27 cellular contexts compared by ENCODE assay signal in genomic region chr20:4699216-4699615, GRCh38. TPM values are rescaled to one million over a fixed set of nuclear protein-coding genes. Genes with fewer than 3 reads are reported as not detected.
DNase-seq lines count a peak whose midpoint lies in the region; ATAC-seq, FAIRE-seq and TF ChIP-seq lines count a peak whose summit lies in the region.
"Had no signal": no experiment of that assay in that cellular context is flagged by ENCODE, and none has a peak within 500 bp of the region (broad histone marks: within the 10 kb centered on the region; RNA-seq: fewer than 3 reads in every experiment).

No MANE protein-coding gene starts in this region.

- H3K79me2 ChIP-seq in K562 (ENCODE audit: control insufficient read depth, insufficient read depth, low read length), result peaks cover 35% of the 10 kb centered on the region

- no peak overlapping the region for H3K4me3 ChIP-seq in right cardiac atrium (ENCODE audit: low read length)
- H3K4me3 ChIP-seq in K562, result no peak overlapping the region
- no peak overlapping the region for H3K4me3 ChIP-seq in endodermal cell (ENCODE audit: low read length)
- H3K4me3 ChIP-seq: A549; BLaER1 treated with 17β-estradiol and CSF1 and Interleukin-3, amounts not matched to agents 10 nM and 100 nM; GM12878; GM23248 had no signal

- H3K36me3 ChIP-seq in K562 (ENCODE audit: control insufficient read depth, insufficient read depth, low read length) (peaks cover 21% of the 10 kb centered on the region; the same call in 2 of the 3 replicates), endodermal cell (ENCODE audit: control insufficient read depth, insufficient read depth, low read length) (no peaks in the 10 kb centered on the region)

- TF ChIP-seq RAD21 in K562 (CRISPR knock-in tag; conservative IDR thresholded peaks at IDR 0.05 in 1 of 2, IDR thresholded peaks at IDR 0.05 in 1 of 2), result no peak

- no peak for TF ChIP-seq EP300 in K562 (IDR thresholded peaks at IDR 0.05; ENCODE audit: low read length)

- peaks cover 10% of the 10 kb centered on the region; the same call in 1 of the 2 replicates for H4K20me1 ChIP-seq in K562 (replicated peaks; ENCODE audit: control insufficient read depth, insufficient read depth, low read length)

- no peaks in the 10 kb centered on the region for H3K27me3 Mint-ChIP-seq in endodermal cell (ENCODE audit: insufficient read depth)
- H3K27me3 Mint-ChIP-seq: CD4-positive, alpha-beta T cell had no signal

- ATAC-seq in right cardiac atrium (peak; percentile 15 to 26), Right ventricle myocardium superior (ENCODE audit: poor library complexity) (no peak), K562 (no peak)
- ATAC-seq: A549, GM12878, HCT116 had no signal

- H3K36me3 Mint-ChIP-seq in endodermal cell (ENCODE audit: low read depth), result peaks cover 6% of the 10 kb centered on the region

- no TSS peak for BruUV-seq in K562 (replicated peaks; lab: Mats Ljungman, UMichigan)

- no peak overlapping the region for H3K27ac Mint-ChIP-seq in endodermal cell
- H3K27ac Mint-ChIP-seq: CD4-positive, alpha-beta T cell; H9 had no signal

- H3K4me1 ChIP-seq in right cardiac atrium (ENCODE audit: control insufficient read depth, insufficient read depth, low read length) (no peaks in the 10 kb centered on the region), K562 (replicated peaks in 1 of 2; ENCODE audit: control insufficient read depth in 2 of 2, insufficient read depth in 2 of 2, low read length in 2 of 2) (no peaks in the 10 kb centered on the region; a peak in 1 of 5 replicates), endodermal cell (ENCODE audit: control insufficient read depth, insufficient read depth, low read length) (peaks cover 2% of the 10 kb centered on the region)
- H3K4me1 ChIP-seq: BE2C had no signal

- no peak for TF ChIP-seq POLR2A in K562 (conservative IDR thresholded peaks at IDR 0.05)

- no peak for FAIRE-seq in K562 (lab: Jason Lieb, UNC)
- FAIRE-seq: D721Med, GM12878, GM19239 had no signal

- CTCF ChIA-PET in K562 (lab: Yijun Ruan, JAX; ENCODE audit: low intra/inter-chr PET ratio), result no interaction called here

- WGBS in right cardiac atrium, result 97% methylated on average over 9 of the region's 9 CpGs
- WGBS in K562 (ENCODE audit: insufficient coverage, low coverage, missing lambda C conversion rate), result 94% methylated on average over 8 of the region's 9 CpGs
- 96 to 100% methylated on average over 2 to 9 of the region's 9 CpGs for WGBS in endodermal cell (ENCODE audit: insufficient coverage in 1 of 2, insufficient read length in 1 of 2), 2 experiments

- no peak overlapping the region for H3K4me3 Mint-ChIP-seq in endodermal cell
- H3K4me3 Mint-ChIP-seq: CD14-positive monocyte; CD4-positive, alpha-beta T cell; CD8-positive, alpha-beta memory T cell; H9 had no signal

- no peaks in the 10 kb centered on the region for H3K9me1 ChIP-seq in K562 (ENCODE audit: control insufficient read depth, insufficient read depth, low read length)

- in situ Hi-C loops in K562 (cut with MboI), result no loop called here

- H3K9ac ChIP-seq in K562 (ENCODE audit: insufficient read depth in 1 of 2, low read depth in 2 of 2, low read length in 2 of 2), result no peak overlapping the region; a peak in 1 of 4 replicates
- H3K9ac ChIP-seq in endodermal cell (ENCODE audit: extremely low read depth, low read length, poor library complexity, severe bottlenecking), result no peak overlapping the region
- H3K9ac ChIP-seq: BLaER1 treated with 17β-estradiol and CSF1 and Interleukin-3, amounts not matched to agents 10 nM and 100 nM; GM23248 had no signal

- intact Hi-C loops in right cardiac atrium (cut with DNase I), result no loop called here
- intact Hi-C loops in Right ventricle myocardium superior (cut with DNase I), result no loop called here
- intact Hi-C loops in K562 (cut with micrococcal nuclease), result no loop called here

- H2AFZ ChIP-seq in K562 (ENCODE audit: low read depth, low read length), result no peak overlapping the region
- H2AFZ ChIP-seq: GM23248 had no signal

- H3K27me3 ChIP-seq in right cardiac atrium (ENCODE audit: control insufficient read depth, insufficient read depth), result no peaks in the 10 kb centered on the region
- H3K27me3 ChIP-seq in K562 (ENCODE audit: control insufficient read depth in 2 of 2, insufficient read depth in 2 of 2, low read length in 2 of 2), result peaks cover 0 to 3% of the 10 kb centered on the region in 2 experiments; a peak in 1 of 5 replicates
- no peaks in the 10 kb centered on the region for H3K27me3 ChIP-seq in endodermal cell (ENCODE audit: control insufficient read depth, insufficient read depth, low read length, poor library complexity, severe bottlenecking)
- H3K27me3 ChIP-seq: BE2C; BLaER1 treated with 17β-estradiol and CSF1 and Interleukin-3, amounts not matched to agents 10 nM and 100 nM had no signal

- DNase-seq in right cardiac atrium (no peak), Right ventricle myocardium superior (no peak), K562 (ENCODE audit: extremely low read depth in 1 of 4, low spot score in 3 of 4) (no peak), endodermal cell (peak; percentile 35), mesenteric fat pad (ENCODE audit: low spot score) (peak; percentile 67), epidermal melanocyte (ENCODE audit: insufficient read length, low spot score) (no peak), NCI-H2107 (lab: John Stamatoyannopoulos, UW) (no peak)
- DNase-seq in central memory CD4-positive, alpha-beta T cell, result no peak
- DNase-seq: 8988T; ACHN; AML-193; BE2C; CD4-positive, alpha-beta T cell; CD8-positive, alpha-beta memory T cell; DMS 273 treated with DMSO at 0.1 percent for 48 hours; DMS79; EL; GDM1; GM23248; H9 had no signal

- H3K9me3 ChIP-seq in right cardiac atrium (ENCODE audit: control insufficient read depth, low read length) (no peaks in the 10 kb centered on the region), K562 (replicated peaks; ENCODE audit: control insufficient read depth, insufficient read depth, low read depth, low read length) (no peaks in the 10 kb centered on the region), endodermal cell (ENCODE audit: control insufficient read depth, low read length) (no peaks in the 10 kb centered on the region)
- H3K9me3 ChIP-seq: A549; BE2C; BLaER1 treated with 17β-estradiol and CSF1 and Interleukin-3, amounts not matched to agents 10 nM and 100 nM had no signal

- no peak for TF ChIP-seq CTCF in K562 (IDR thresholded peaks at IDR 0.05 in 2 of 3, conservative IDR thresholded peaks at IDR 0.05 in 1 of 3; ENCODE audit: insufficient read depth in 2 of 3, low read depth in 1 of 3, low read length in 3 of 3)
- TF ChIP-seq CTCF in endodermal cell (conservative IDR thresholded peaks at IDR 0.05), result no peak

- H3K4me2 ChIP-seq in K562 (ENCODE audit: insufficient read depth, low read length), result no peak overlapping the region
- H3K4me2 ChIP-seq: A549; BLaER1 treated with 17β-estradiol and CSF1 and Interleukin-3, amounts not matched to agents 10 nM and 100 nM had no signal

- H3K27ac ChIP-seq in right cardiac atrium (ENCODE audit: low read length), result no peak overlapping the region
- no peak overlapping the region for H3K27ac ChIP-seq in K562 (ENCODE audit: extremely low read depth, low read depth, low read length)
- no peak overlapping the region for H3K27ac ChIP-seq in endodermal cell (ENCODE audit: low read depth, low read length)
- H3K27ac ChIP-seq: A549; BLaER1 treated with 17β-estradiol and CSF1 and Interleukin-3, amounts not matched to agents 10 nM and 100 nM; GM23248 had no signal

- H3K4me1 Mint-ChIP-seq in endodermal cell, result peaks cover 11% of the 10 kb centered on the region

- POLR2A ChIA-PET in K562 (lab: Yijun Ruan, JAX), result interaction anchor here (1.6 kb wide), 1 partner anchor 11 kb away, joined by 4 read pairs; no protein-coding TSS in a partner anchor

- H3K9me3 Mint-ChIP-seq in endodermal cell, result no peaks in the 10 kb centered on the region
- H3K9me3 Mint-ChIP-seq: CD14-positive monocyte; CD4-positive, alpha-beta T cell; CD8-positive, alpha-beta memory T cell; H9 had no signal

RNA-seq across cellular contexts. Expression of gene PRNP, which starts 13.0 kb away (rescaled TPM):
- total RNA-seq in right cardiac atrium, result 100 to 1,000 TPM; 134 to 195 (median 178) TPM
- 146 TPM for polyA plus RNA-seq in right cardiac atrium
- total RNA-seq in Right ventricle myocardium superior, result 115 TPM
- 21.4 and 25.0 TPM in 2 replicates for total RNA-seq in K562 (2011; cell fraction: chromatin; rRNA removed; ENCODE audit: low replicate concordance)
- total RNA-seq in K562 (2011; cell fraction: nucleolus; rRNA removed), result 34.3 and 42.7 TPM in 2 replicates
- 32.1 and 39.8 TPM in 2 replicates for total RNA-seq in K562 (2011; cell fraction: nucleoplasm; rRNA removed)
- 19.1 and 19.3 TPM in 2 replicates for total RNA-seq in K562 (2014; rRNA removed)
- total RNA-seq in K562 (2014; rRNA removed; fragmentation: Illumina TruSeq; extraction: Trizol), result 23.2 and 25.3 TPM in 2 replicates
- total RNA-seq in K562 (2015; rRNA removed; fragmentation: Illumina TruSeq; extraction: Trizol), result 15.3 and 16.3 TPM in 2 replicates
- 20.6 and 22.0 TPM in 2 replicates for total RNA-seq in K562 (2021)
- 30.4 and 47.9 TPM in 2 replicates for polyA plus RNA-seq in K562 (2011; rRNA removed)
- polyA plus RNA-seq in K562 (2011; cell fraction: cytosol; rRNA removed), result 32.2 and 37.3 TPM in 2 replicates
- 17.5 and 25.7 TPM in 2 replicates for polyA plus RNA-seq in K562 (2011; cell fraction: nucleus; rRNA removed)
- polyA plus RNA-seq in K562 (2012), result 17.7 and 35.2 TPM in 2 replicates
- 26.2 and 30.3 TPM in 2 replicates for polyA plus RNA-seq in K562 (2014; fragmentation: Illumina TruSeq; extraction: Trizol)
- polyA plus RNA-seq in K562 (2014; fragmentation: Nextera tagmentation; extraction: Ambion mirVana), result 1 to 10 TPM; 7.5 to 8.1 TPM
- polyA plus RNA-seq in K562 (2014; rRNA removed), result 24.0 and 25.5 TPM in 2 replicates
- 33.1 and 42.5 TPM in 2 replicates for polyA minus RNA-seq in K562 (2011; rRNA and poly(A)+ RNA removed)
- 17.5 and 28.5 TPM in 2 replicates for polyA minus RNA-seq in K562 (2011; cell fraction: cytosol; rRNA and poly(A)+ RNA removed)
- 5.8 and 15.0 TPM in 2 replicates for polyA minus RNA-seq in K562 (2011; cell fraction: nucleus; rRNA and poly(A)+ RNA removed)
- 10 to 100 TPM in 1 of 2 donors, 1 to 10 TPM in 1; 9.3 to 14.9 TPM for total RNA-seq in endodermal cell
- polyA plus RNA-seq in endodermal cell (2013, experiment 1 of 2), result 12.3 TPM
- polyA plus RNA-seq in endodermal cell (2013, experiment 2 of 2), result 11.2 TPM
- 79.0 TPM for total RNA-seq in mesenteric fat pad

RNA-seq across cellular contexts. Expression of gene PRND, which starts 22.5 kb away (rescaled TPM):
- total RNA-seq in right cardiac atrium, result not detected
- not detected for polyA plus RNA-seq in right cardiac atrium
- not detected for total RNA-seq in Right ventricle myocardium superior
- not detected in 2 replicates for total RNA-seq in K562 (2011; cell fraction: chromatin; rRNA removed; ENCODE audit: low replicate concordance)
- not detected in 2 replicates for total RNA-seq in K562 (2011; cell fraction: nucleolus; rRNA removed)
- total RNA-seq in K562 (2011; cell fraction: nucleoplasm; rRNA removed), result not detected in 2 replicates
- not detected in 2 replicates for total RNA-seq in K562 (2014; rRNA removed)
- total RNA-seq in K562 (2014; rRNA removed; fragmentation: Illumina TruSeq; extraction: Trizol), result not detected in 2 replicates
- total RNA-seq in K562 (2015; rRNA removed; fragmentation: Illumina TruSeq; extraction: Trizol), result not detected in 2 replicates
- not detected in 2 replicates for total RNA-seq in K562 (2021)
- not detected in 2 replicates for polyA plus RNA-seq in K562 (2011; rRNA removed)
- polyA plus RNA-seq in K562 (2011; cell fraction: cytosol; rRNA removed), result not detected in 2 replicates
- polyA plus RNA-seq in K562 (2011; cell fraction: nucleus; rRNA removed), result not detected in 2 replicates
- polyA plus RNA-seq in K562 (2012), result not detected in 2 replicates
- not detected in 2 replicates for polyA plus RNA-seq in K562 (2014; fragmentation: Illumina TruSeq; extraction: Trizol)
- polyA plus RNA-seq in K562 (2014; fragmentation: Nextera tagmentation; extraction: Ambion mirVana), result not detected
- not detected in 2 replicates for polyA plus RNA-seq in K562 (2014; rRNA removed)
- polyA minus RNA-seq in K562 (2011; rRNA and poly(A)+ RNA removed), result not detected in 2 replicates
- not detected in 2 replicates for polyA minus RNA-seq in K562 (2011; cell fraction: cytosol; rRNA and poly(A)+ RNA removed)
- polyA minus RNA-seq in K562 (2011; cell fraction: nucleus; rRNA and poly(A)+ RNA removed), result not detected in 2 replicates
- total RNA-seq in endodermal cell, result under 1 TPM; 0.24 to 0.88 TPM
- polyA plus RNA-seq in endodermal cell (2013, experiment 1 of 2), result 0.32 TPM
- 0.21 TPM for polyA plus RNA-seq in endodermal cell (2013, experiment 2 of 2)
- total RNA-seq in mesenteric fat pad, result not detected
- total RNA-seq: CD4-positive, alpha-beta T cell; CD8-positive, alpha-beta memory T cell; GM12878; GM23248 had no signal
- polyA plus RNA-seq: A549, CD14-positive monocyte, GM12878, GM23248 had no signal

Comparison
In these comparisons a context has a peak if more than half of its experiments do, and no peak if none do; other contexts are left out.
1. ATAC-seq: peak in right cardiac atrium (2 of 2); none in Right ventricle myocardium superior (single experiment) and K562 (single experiment).
2. DNase-seq: peak in endodermal cell (single experiment) and mesenteric fat pad (single experiment); none in right cardiac atrium (0 of 3), Right ventricle myocardium superior (single experiment), K562 (0 of 4), central memory CD4-positive, alpha-beta T cell (single experiment), epidermal melanocyte (single experiment) and NCI-H2107 (single experiment).